1 cellular context compared by ENCODE assay signal in genomic region chr5:82561786-82562185, GRCh38.
TF ChIP-seq lines count a peak whose summit lies in the region.

No MANE protein-coding gene starts in this region.

TF ChIP-seq in GM23338, 12 proteins besides CTCF, POLR2A, EP300 and RAD21 (continued from another document):
- TF ChIP-seq REST (IDR thresholded peaks at IDR 0.05; ENCODE audit: unreplicated experiment), result no peak
- TF ChIP-seq CREB1 (CRISPR knock-in tag; IDR thresholded peaks at IDR 0.05; ENCODE audit: low read depth), result no peak
- TF ChIP-seq ZNF462 (CRISPR knock-in tag; IDR thresholded peaks at IDR 0.05), result no peak
- no peak for TF ChIP-seq ZNF114 (CRISPR knock-in tag; IDR thresholded peaks at IDR 0.05)
- no peak for TF ChIP-seq POLR2AphosphoS5 (IDR thresholded peaks at IDR 0.05; ENCODE audit: low read depth)
- TF ChIP-seq EZH2 (IDR thresholded peaks at IDR 0.05; ENCODE audit: low read depth, unreplicated experiment), result no peak
- no peak for TF ChIP-seq ETS1 (IDR thresholded peaks at IDR 0.05)
- TF ChIP-seq EZH2phosphoT487 (IDR thresholded peaks at IDR 0.05; ENCODE audit: unreplicated experiment), result no peak
- no peak for TF ChIP-seq NANOG (IDR thresholded peaks at IDR 0.05; ENCODE audit: borderline replicate concordance)
